Comparison of ENCODE assay signal across 1 cellular context in genomic region chr22:43183496-43184263, GRCh38.
A peak's percentile ranks its signal among the peaks of the same experiment; 100 is the strongest.
TF ChIP-seq lines count a peak whose summit lies in the region.

No MANE protein-coding gene starts in this region.

TF ChIP-seq in endothelial cell of umbilical vein, 7 proteins besides CTCF, POLR2A, EP300 and RAD21:
- TF ChIP-seq MAX (IDR thresholded peaks at IDR 0.05; ENCODE audit: insufficient read depth, insufficient read length) = peak; percentile 66
- no peak for TF ChIP-seq FOS (IDR thresholded peaks at IDR 0.05; ENCODE audit: borderline replicate concordance, insufficient read depth, low read length)
